8 cellular contexts compared by ENCODE assay signal in genomic region chr3:159762981-159763465, GRCh38.
DNase-seq lines count a peak whose midpoint lies in the region; ATAC-seq and TF ChIP-seq lines count a peak whose summit lies in the region.

No MANE protein-coding gene starts in this region.

- peak in 1 of 5 donors; percentile 14 for DNase-seq in CD4-positive, alpha-beta memory T cell
- DNase-seq in OCI-LY7 (ENCODE audit: low spot score) (no peak), mammary epithelial cell (peak; percentile 84), immature natural killer cell (peak; percentile 17 to 43 (median 42)), NCI-H128 (lab: John Stamatoyannopoulos, UW; ENCODE audit: unreplicated experiment) (no peak)

- TF ChIP-seq CTCF in OCI-LY7 (conservative IDR thresholded peaks at IDR 0.05; ENCODE audit: low read length) (no peak), mammary epithelial cell (conservative IDR thresholded peaks at IDR 0.05 in 1 of 2, IDR thresholded peaks at IDR 0.05 in 1 of 2; ENCODE audit: extremely low read depth in 1 of 2, insufficient read depth in 1 of 2, low read depth in 1 of 2, low read length in 2 of 2) (no peak)

- no peaks in the 10 kb centered on the region for H3K9me3 Mint-ChIP-seq in CD4-positive, alpha-beta memory T cell
- peaks cover 0 to 1% (median 0%) of the 10 kb centered on the region in 6 donors for H3K9me3 Mint-ChIP-seq in immature natural killer cell

- H3K9me3 ChIP-seq in CD4-positive, alpha-beta memory T cell (ENCODE audit: control insufficient read depth in 1 of 2, low read length in 2 of 2), result no peaks in the 10 kb centered on the region
- H3K9me3 ChIP-seq in OCI-LY7 (ENCODE audit: low read length) (no peaks in the 10 kb centered on the region), mammary epithelial cell (replicated peaks; ENCODE audit: insufficient read depth, low read length) (no peaks in the 10 kb centered on the region), skeletal muscle tissue (ENCODE audit: control insufficient read depth in 3 of 3, low read length in 3 of 3) (no peaks in the 10 kb centered on the region)

- peaks cover 7 to 22% (median 15%) of the 10 kb centered on the region in 4 donors for H3K4me1 Mint-ChIP-seq in CD4-positive, alpha-beta memory T cell
- H3K4me1 Mint-ChIP-seq in immature natural killer cell, result peaks cover 6 to 14% of the 10 kb centered on the region in 2 donors

- H3K4me3 ChIP-seq in CD4-positive, alpha-beta memory T cell (ENCODE audit: low read length in 2 of 2), result peak overlapping the region in 1 of 2 donors; percentile 18
- peak overlapping the region; percentile 49 for H3K4me3 ChIP-seq in OCI-LY7 (ENCODE audit: low read depth, low read length, poor library complexity, severe bottlenecking)
- H3K4me3 ChIP-seq in mammary epithelial cell (replicated peaks in 1 of 3; ENCODE audit: insufficient read depth in 1 of 3, low read depth in 2 of 3, low read length in 3 of 3), result peak overlapping the region; percentile 42 to 82 (median 51)
- H3K4me3 ChIP-seq in skeletal muscle tissue (ENCODE audit: low read length in 3 of 3), result peak overlapping the region; percentile 77 to 84 (median 83)

- H3K27me3 ChIP-seq in CD4-positive, alpha-beta memory T cell (ENCODE audit: insufficient read depth, low read length), result peaks cover 13% of the 10 kb centered on the region
- H3K27me3 ChIP-seq in mammary epithelial cell (ENCODE audit: insufficient read depth, low read length) (no peaks in the 10 kb centered on the region), skeletal muscle tissue (ENCODE audit: control insufficient read depth in 3 of 3, insufficient read depth in 3 of 3, low read length in 3 of 3) (peaks cover 0 to 6% (median 0%) of the 10 kb centered on the region in 3 donors)

- peak overlapping the region; percentile 48 for H3K9ac ChIP-seq in mammary epithelial cell (ENCODE audit: insufficient read depth, low read length)
- peak overlapping the region; percentile 34 to 81 (median 70) for H3K9ac ChIP-seq in skeletal muscle tissue (ENCODE audit: low read depth in 1 of 3, low read length in 3 of 3)

- intact Hi-C loops in CD4-positive, alpha-beta memory T cell (cut with micrococcal nuclease), result no loop called here
- intact Hi-C loops in OCI-LY7 (cut with micrococcal nuclease; ENCODE audit: unreplicated experiment) (no loop called here), mammary epithelial cell (cut with micrococcal nuclease) (loop anchor here (1.0 to 10.0 kb wide), 6 partner anchors 91 to 500 kb away; no protein-coding TSS in a partner anchor)

- H3K4me1 ChIP-seq in CD4-positive, alpha-beta memory T cell (ENCODE audit: insufficient read depth, low read length), result no peaks in the 10 kb centered on the region
- no peaks in the 10 kb centered on the region for H3K4me1 ChIP-seq in OCI-LY7 (ENCODE audit: insufficient read depth, low read length, poor library complexity, severe bottlenecking)
- peaks cover 49% of the 10 kb centered on the region for H3K4me1 ChIP-seq in mammary epithelial cell (ENCODE audit: insufficient read depth, low read length)
- H3K4me1 ChIP-seq in skeletal muscle tissue (ENCODE audit: control insufficient read depth in 3 of 3, insufficient read depth in 3 of 3, low read length in 3 of 3), result peaks cover 21 to 25% (median 22%) of the 10 kb centered on the region in 3 donors

- peaks cover 37 to 43% of the 10 kb centered on the region in 2 donors for H3K27me3 Mint-ChIP-seq in CD4-positive, alpha-beta memory T cell
- H3K27me3 Mint-ChIP-seq in immature natural killer cell (ENCODE audit: low read depth in 3 of 3), result peaks cover 8 to 25% (median 18%) of the 10 kb centered on the region in 3 donors

- in situ Hi-C loops in mammary epithelial cell (cut with MboI; ENCODE audit: low sequenced_read_pairs in 2 of 2), result no loop called here

- H3K79me2 ChIP-seq in OCI-LY7 (ENCODE audit: insufficient read depth, low read depth, low read length) (no peaks in the 10 kb centered on the region), mammary epithelial cell (ENCODE audit: insufficient read depth, low read length) (peaks cover 30% of the 10 kb centered on the region)

- POLR2A ChIA-PET in CD4-positive, alpha-beta memory T cell (lab: Charles Lee; ENCODE audit: partially characterized antibody), result no interaction called here
- POLR2A ChIA-PET in OCI-LY7 (lab: Charles Lee), result no interaction called here

- H3K27ac Mint-ChIP-seq in CD4-positive, alpha-beta memory T cell, result no peak overlapping the region
- H3K27ac Mint-ChIP-seq in immature natural killer cell, result peak overlapping the region in 2 of 6 donors; percentile 61 to 71

- H3K36me3 Mint-ChIP-seq in CD4-positive, alpha-beta memory T cell, result no peaks in the 10 kb centered on the region
- peaks cover 0 to 7% (median 4%) of the 10 kb centered on the region in 3 donors for H3K36me3 Mint-ChIP-seq in immature natural killer cell

- ATAC-seq in GM18909 (IDR thresholded peaks at IDR 0.05; ENCODE audit: poor library complexity, unreplicated experiment), result peak; percentile 41
- ATAC-seq in HG03159 (IDR thresholded peaks at IDR 0.05; ENCODE audit: unreplicated experiment), result peak; percentile 33

- no peaks in the 10 kb centered on the region for H4K20me1 ChIP-seq in OCI-LY7 (ENCODE audit: insufficient read depth, low read length)
- no peaks in the 10 kb centered on the region for H4K20me1 ChIP-seq in mammary epithelial cell (ENCODE audit: insufficient read depth, low read length)

- peak overlapping the region; percentile 54 to 81 (median 73) for H3K4me3 Mint-ChIP-seq in CD4-positive, alpha-beta memory T cell
- peak overlapping the region; percentile 65 to 85 (median 77) for H3K4me3 Mint-ChIP-seq in immature natural killer cell

- H3K9me2 ChIP-seq in OCI-LY7 (ENCODE audit: insufficient read depth, low read length), result no peaks in the 10 kb centered on the region

- H3K4me2 ChIP-seq in OCI-LY7 (ENCODE audit: low read length), result peak overlapping the region; percentile 71
- peak overlapping the region; percentile 96 for H3K4me2 ChIP-seq in mammary epithelial cell (ENCODE audit: insufficient read depth, low read depth, low read length)

- WGBS in mammary epithelial cell (ENCODE audit: low coverage, missing lambda C conversion rate), result 6% methylated on average over 8 of the region's 33 CpGs

- H2AFZ ChIP-seq in OCI-LY7 (ENCODE audit: low read length) (0 out of 2 replicates have a peak overlapping the region, but pooled peaks have one; percentile 25), mammary epithelial cell (ENCODE audit: low read depth, low read length) (peak overlapping the region; percentile 41)

- no peaks in the 10 kb centered on the region for H3K36me3 ChIP-seq in CD4-positive, alpha-beta memory T cell (ENCODE audit: insufficient read depth, low read length)
- H3K36me3 ChIP-seq in OCI-LY7 (ENCODE audit: insufficient read depth, low read length) (no peaks in the 10 kb centered on the region), mammary epithelial cell (ENCODE audit: insufficient read depth, low read length) (peaks cover 4% of the 10 kb centered on the region), skeletal muscle tissue (ENCODE audit: control insufficient read depth in 3 of 3, insufficient read depth in 3 of 3, low read length in 3 of 3) (no peaks in the 10 kb centered on the region)

- BruUV-seq in OCI-LY7 (replicated peaks; lab: Mats Ljungman, UMichigan) (no TSS peak), mammary epithelial cell (replicated peaks; lab: Mats Ljungman, UMichigan) (no TSS peak)

- no peak overlapping the region for H3K27ac ChIP-seq in CD4-positive, alpha-beta memory T cell (ENCODE audit: low read depth, low read length)
- H3K27ac ChIP-seq in OCI-LY7 (ENCODE audit: low read depth, low read length, poor library complexity, severe bottlenecking) (no peak overlapping the region), mammary epithelial cell (ENCODE audit: insufficient read depth, low read depth, low read length) (peak overlapping the region; percentile 90), skeletal muscle tissue (ENCODE audit: low read depth, low read length) (peak overlapping the region; percentile 86)

- CTCF ChIA-PET in CD4-positive, alpha-beta memory T cell (lab: Charles Lee; ENCODE audit: partially characterized antibody), result no interaction called here
- CTCF ChIA-PET in OCI-LY7 (lab: Charles Lee; ENCODE audit: unreplicated experiment) (no interaction called here), mammary epithelial cell (lab: Charles Lee; ENCODE audit: low non-redundant PET) (interaction anchor here (0.7 kb wide), 1 partner anchor 147 kb away, joined by 3 read pairs; no protein-coding TSS in a partner anchor)

- dilution Hi-C loops in mammary epithelial cell (cut with HindIII; ENCODE audit: low sequenced_read_pairs), result no loop called here

Comparison
In these comparisons a context has a peak if more than half of its experiments do, and no peak if none do; other contexts are left out.
1. DNase-seq: peak in mammary epithelial cell (single experiment) and immature natural killer cell (3 of 3); none in OCI-LY7 (single experiment) and NCI-H128 (single experiment).
2. H3K27ac ChIP-seq: peak in mammary epithelial cell (single experiment) and skeletal muscle tissue (single experiment); none in CD4-positive, alpha-beta memory T cell (single experiment) and OCI-LY7 (single experiment).